In genomic region chr6:164665328-164665727, GRCh38 we compare ENCODE assay signal across 24 cellular contexts.
A peak's percentile ranks its signal among the peaks of the same experiment; 100 is the strongest.
DNase-seq lines count a peak whose midpoint lies in the region; FAIRE-seq and TF ChIP-seq lines count a peak whose summit lies in the region.
"Had no signal": no experiment of that assay in that cellular context is flagged by ENCODE, and none has a peak within 500 bp of the region (broad histone marks: within the 10 kb centered on the region; RNA-seq: fewer than 3 reads in every experiment).

No MANE protein-coding gene starts in this region.

- TF ChIP-seq POLR2A in NB4 (IDR thresholded peaks at IDR 0.05; ENCODE audit: extremely low read depth, insufficient read length) = no peak

- peaks cover 3% of the 10 kb centered on the region for H3K9me3 Mint-ChIP-seq in glutamatergic neuron (ENCODE audit: unreplicated experiment)
- H3K9me3 Mint-ChIP-seq: GM23338 had no signal

- H3K4me3 ChIP-seq in NB4 (ENCODE audit: low read depth, low read length) = no peak overlapping the region
- H3K4me3 ChIP-seq in SJCRH30 = no peak overlapping the region
- H3K4me3 ChIP-seq: A549, BLaER1, GM12878, GM23338, K562 had no signal

- no peak overlapping the region for H3K4me3 Mint-ChIP-seq in glutamatergic neuron (ENCODE audit: unreplicated experiment)
- H3K4me3 Mint-ChIP-seq: CD14-positive monocyte; CD4-positive, alpha-beta memory T cell; GM23338 had no signal

- no peaks in the 10 kb centered on the region for H3K27me3 Mint-ChIP-seq in glutamatergic neuron (ENCODE audit: unreplicated experiment)
- H3K27me3 Mint-ChIP-seq: CD4-positive, alpha-beta memory T cell had no signal

- no peaks in the 10 kb centered on the region for H3K4me1 ChIP-seq in SJCRH30
- H3K4me1 ChIP-seq: A549, BLaER1 had no signal

- FAIRE-seq in urothelium cell line (lab: Jason Lieb, UNC) = no peak
- FAIRE-seq: A549, GM12878, GM19239, H54, HTR-8/SVneo, K562 had no signal

- no peak overlapping the region for H3K27ac ChIP-seq in SJCRH30
- H3K27ac ChIP-seq: A549, BLaER1, HL-60 had no signal

- no peaks in the 10 kb centered on the region for H3K27me3 ChIP-seq in SJCRH30
- H3K27me3 ChIP-seq: BLaER1 had no signal

- H3K36me3 ChIP-seq in SJCRH30 = no peaks in the 10 kb centered on the region
- H3K36me3 ChIP-seq: BLaER1 had no signal

- no peaks in the 10 kb centered on the region for H3K4me1 Mint-ChIP-seq in glutamatergic neuron (ENCODE audit: low read depth, unreplicated experiment)
- H3K4me1 Mint-ChIP-seq: CD14-positive monocyte; CD4-positive, alpha-beta memory T cell; GM23338 had no signal

- no peak overlapping the region for H3K27ac Mint-ChIP-seq in glutamatergic neuron (ENCODE audit: unreplicated experiment)
- H3K27ac Mint-ChIP-seq: CD14-positive monocyte; CD4-positive, alpha-beta memory T cell; GM23338 had no signal

- no peaks in the 10 kb centered on the region for H3K9me3 ChIP-seq in SJCRH30 (replicated peaks)
- H3K9me3 ChIP-seq: A549, BLaER1 had no signal

- TF ChIP-seq CTCF in NB4 (IDR thresholded peaks at IDR 0.05; ENCODE audit: low read depth, low read length) = no peak
- TF ChIP-seq CTCF in glutamatergic neuron (IDR thresholded peaks at IDR 0.05; ENCODE audit: partially characterized antibody, unreplicated experiment) = no peak

- no peaks in the 10 kb centered on the region for H3K36me3 Mint-ChIP-seq in glutamatergic neuron (ENCODE audit: unreplicated experiment)
- H3K36me3 Mint-ChIP-seq: CD14-positive monocyte; CD4-positive, alpha-beta memory T cell had no signal

- DNase-seq in HT1080 (ENCODE audit: low read depth) (peak; percentile 8), NB4 (ENCODE audit: low read depth) (peak; percentile 55), SJCRH30 (peak; percentile 11 to 29), urothelium cell line (ENCODE audit: low spot score) (peak; percentile 2), glutamatergic neuron (no peak), Ammon's horn (ENCODE audit: low spot score) (no peak), SHP77 (lab: John Stamatoyannopoulos, UW) (no peak)
- DNase-seq: AML-193; CD4-positive, alpha-beta memory T cell; DMS153; DND-41; EL; HCEC 1CT; IMR-90 had no signal

Comparison
In these comparisons a context has a peak if more than half of its experiments do, and no peak if none do; other contexts are left out.
1. DNase-seq: peak in HT1080 (single experiment), NB4 (single experiment), SJCRH30 (2 of 2) and urothelium cell line (single experiment); none in glutamatergic neuron (single experiment), Ammon's horn (single experiment) and SHP77 (0 of 2).